Comparison of ENCODE assay signal across 2 cellular contexts in the genomic region with DNA sequence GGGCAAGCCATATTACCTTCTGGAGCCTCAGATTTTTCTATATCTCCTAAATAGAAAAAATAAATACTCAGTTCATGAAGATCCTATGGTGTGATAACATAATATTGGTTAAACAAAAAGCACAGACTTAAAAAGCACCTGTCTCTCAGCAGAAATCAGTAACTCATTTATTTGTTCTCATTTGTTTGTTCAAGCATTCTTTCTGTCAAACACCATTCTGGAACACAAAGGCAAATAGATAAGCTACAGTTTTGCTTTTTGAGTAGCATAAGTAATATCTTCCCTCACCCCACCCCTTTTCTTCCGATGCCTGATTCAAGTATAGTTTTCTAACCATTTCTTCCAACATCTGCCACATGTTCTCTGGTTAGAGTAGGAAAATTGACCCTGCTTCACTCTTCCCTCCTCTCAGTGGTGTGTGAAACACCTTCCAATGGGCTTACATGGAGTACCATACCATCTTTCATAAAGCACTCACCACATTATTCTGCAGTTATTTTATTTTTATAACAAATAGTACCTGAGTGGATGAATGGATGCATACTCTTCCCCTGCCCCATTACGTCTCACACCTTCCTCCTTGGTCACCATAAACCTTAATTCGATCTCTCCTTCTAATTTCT.
TF ChIP-seq lines count a peak whose summit lies in the region.

No MANE protein-coding gene starts in this region.

TF ChIP-seq in endothelial cell of umbilical vein, 7 proteins besides CTCF, POLR2A, EP300 and RAD21 (continued from another document):
- TF ChIP-seq MYC (IDR thresholded peaks at IDR 0.05; ENCODE audit: low read depth, low read length), result no peak
- TF ChIP-seq GATA2 (IDR thresholded peaks at IDR 0.05; ENCODE audit: insufficient read depth, insufficient read length, low read depth, low read length), result no peak

TF ChIP-seq in neural cell, 6 proteins besides CTCF, POLR2A, EP300 and RAD21 (continued from another document):
- TF ChIP-seq, protein P1, sequence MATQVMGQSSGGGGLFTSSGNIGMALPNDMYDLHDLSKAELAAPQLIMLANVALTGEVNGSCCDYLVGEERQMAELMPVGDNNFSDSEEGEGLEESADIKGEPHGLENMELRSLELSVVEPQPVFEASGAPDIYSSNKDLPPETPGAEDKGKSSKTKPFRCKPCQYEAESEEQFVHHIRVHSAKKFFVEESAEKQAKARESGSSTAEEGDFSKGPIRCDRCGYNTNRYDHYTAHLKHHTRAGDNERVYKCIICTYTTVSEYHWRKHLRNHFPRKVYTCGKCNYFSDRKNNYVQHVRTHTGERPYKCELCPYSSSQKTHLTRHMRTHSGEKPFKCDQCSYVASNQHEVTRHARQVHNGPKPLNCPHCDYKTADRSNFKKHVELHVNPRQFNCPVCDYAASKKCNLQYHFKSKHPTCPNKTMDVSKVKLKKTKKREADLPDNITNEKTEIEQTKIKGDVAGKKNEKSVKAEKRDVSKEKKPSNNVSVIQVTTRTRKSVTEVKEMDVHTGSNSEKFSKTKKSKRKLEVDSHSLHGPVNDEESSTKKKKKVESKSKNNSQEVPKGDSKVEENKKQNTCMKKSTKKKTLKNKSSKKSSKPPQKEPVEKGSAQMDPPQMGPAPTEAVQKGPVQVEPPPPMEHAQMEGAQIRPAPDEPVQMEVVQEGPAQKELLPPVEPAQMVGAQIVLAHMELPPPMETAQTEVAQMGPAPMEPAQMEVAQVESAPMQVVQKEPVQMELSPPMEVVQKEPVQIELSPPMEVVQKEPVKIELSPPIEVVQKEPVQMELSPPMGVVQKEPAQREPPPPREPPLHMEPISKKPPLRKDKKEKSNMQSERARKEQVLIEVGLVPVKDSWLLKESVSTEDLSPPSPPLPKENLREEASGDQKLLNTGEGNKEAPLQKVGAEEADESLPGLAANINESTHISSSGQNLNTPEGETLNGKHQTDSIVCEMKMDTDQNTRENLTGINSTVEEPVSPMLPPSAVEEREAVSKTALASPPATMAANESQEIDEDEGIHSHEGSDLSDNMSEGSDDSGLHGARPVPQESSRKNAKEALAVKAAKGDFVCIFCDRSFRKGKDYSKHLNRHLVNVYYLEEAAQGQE (IDR thresholded peaks at IDR 0.05; ENCODE audit: borderline replicate concordance), result no peak
- no peak for TF ChIP-seq TAF1 (IDR thresholded peaks at IDR 0.05; ENCODE audit: low read depth)
- TF ChIP-seq SMC3 (conservative IDR thresholded peaks at IDR 0.05; ENCODE audit: poor library complexity), result no peak
- no peak for TF ChIP-seq MXI1 (conservative IDR thresholded peaks at IDR 0.05; ENCODE audit: poor library complexity, severe bottlenecking)
